In the genomic region with DNA sequence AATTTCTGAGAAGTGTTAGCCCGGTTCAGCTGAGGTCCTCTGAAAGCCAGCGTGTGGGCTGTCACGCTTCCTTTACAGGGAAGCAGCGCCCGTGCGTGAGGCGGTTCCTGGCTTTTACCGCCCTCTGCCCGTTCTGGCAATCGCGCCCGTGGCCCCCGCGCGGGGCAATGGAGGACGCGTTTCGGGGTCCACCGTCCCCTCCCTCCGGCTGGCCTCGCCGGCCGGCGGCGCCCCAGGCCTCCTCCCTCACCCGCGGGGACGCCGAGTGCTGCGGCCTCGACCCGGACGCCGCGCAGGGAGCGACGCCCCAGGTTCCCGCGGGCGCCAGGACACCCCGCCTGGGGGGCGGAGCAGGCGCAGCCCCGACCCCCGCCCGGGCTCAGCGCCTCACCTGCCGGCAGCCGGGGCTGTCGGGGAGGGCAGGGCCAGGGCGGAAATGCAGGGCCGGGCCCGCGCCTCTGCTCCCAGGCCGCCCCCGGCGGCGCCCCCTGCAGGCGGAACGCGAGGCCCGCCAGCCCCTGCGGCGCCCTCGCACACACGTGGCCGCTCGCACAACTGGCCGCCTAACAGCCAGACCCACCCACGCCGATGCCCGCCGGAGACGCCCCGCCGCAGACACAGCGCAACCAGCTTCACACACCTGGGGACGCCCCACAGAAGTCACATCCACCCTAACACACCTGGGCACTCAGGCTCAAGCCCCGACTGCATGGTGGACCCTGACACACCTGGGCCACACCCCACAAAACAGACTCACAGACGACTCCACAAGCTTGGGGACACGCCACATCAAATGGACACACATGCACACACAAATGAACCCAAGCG, we compare ENCODE assay signal across 8 cellular contexts. TPM values are rescaled to one million over a fixed set of nuclear protein-coding genes. Genes with fewer than 3 reads are reported as not detected.
DNase-seq lines count a peak whose midpoint lies in the region; ATAC-seq and TF ChIP-seq lines count a peak whose summit lies in the region.

A gene (minus strand): TSS at position 440 of the 828 bp plus-strand sequence. CDS start 56,198 bp downstream, outside the sequence.

- no peaks in the 10 kb centered on the region for H3K27me3 Mint-ChIP-seq in mesothelial cell of epicardium (ENCODE audit: low read depth)

- no peaks in the 10 kb centered on the region for H3K9me3 ChIP-seq in endocrine pancreas (ENCODE audit: control insufficient read depth, low read length)

- no peaks in the 10 kb centered on the region for H3K27me3 ChIP-seq in endocrine pancreas (ENCODE audit: control insufficient read depth, insufficient read depth, low read length)

- peaks cover 4% of the 10 kb centered on the region for H3K9me3 Mint-ChIP-seq in mesothelial cell of epicardium

- peak within 1 kb of the TSS; percentile 35 for H3K9ac ChIP-seq in endocrine pancreas (ENCODE audit: control insufficient read depth, insufficient read depth, low read length)

- H3K36me3 ChIP-seq in endocrine pancreas (ENCODE audit: control insufficient read depth, insufficient read depth, low read length): no peaks in the 10 kb centered on the region

- DNase-seq in Ammon's horn (ENCODE audit: low spot score) (peak; percentile 61), NCI-H510A (lab: John Stamatoyannopoulos, UW) (peak; percentile 32), mesothelial cell of epicardium (ENCODE audit: low spot score in 2 of 2, unreplicated experiment in 2 of 2) (peak; percentile 51 to 82)
- peak; percentile 93 for DNase-seq in activated CD8-positive, alpha-beta memory T cell treated with anti-CD3 and anti-CD28 coated beads for 24 hours
- DNase-seq in stimulated activated CD8-positive, alpha-beta memory T cell treated with anti-CD3 and anti-CD28 coated beads, Interleukin-2, amount 100 ng/mL, for 48 hours (ENCODE audit: low read depth in 2 of 2): peak; percentile 77 to 80

- peak within 1 kb of the TSS; percentile 70 for H3K4me3 Mint-ChIP-seq in mesothelial cell of epicardium

- H3K27ac Mint-ChIP-seq in mesothelial cell of epicardium: no peak within 1 kb of the TSS

- H3K4me1 Mint-ChIP-seq in mesothelial cell of epicardium: peaks cover 4% of the 10 kb centered on the region

- H3K4me3 ChIP-seq in endocrine pancreas (ENCODE audit: control insufficient read depth, insufficient read depth, low read length): no peak within 1 kb of the TSS

- TF ChIP-seq CTCF in mesothelial cell of epicardium (IDR thresholded peaks at IDR 0.05; ENCODE audit: unreplicated experiment): peak; percentile 53

- H3K4me1 ChIP-seq in endocrine pancreas (ENCODE audit: control insufficient read depth, insufficient read depth, low read length): no peaks in the 10 kb centered on the region

- ATAC-seq in GM18861 (IDR thresholded peaks at IDR 0.05; ENCODE audit: unreplicated experiment) (peak; percentile 95), HG03066 (IDR thresholded peaks at IDR 0.05; ENCODE audit: low read depth, unreplicated experiment) (peak; percentile 90)

- H3K36me3 Mint-ChIP-seq in mesothelial cell of epicardium: no peaks in the 10 kb centered on the region

RNA-seq across cellular contexts. Expression of the gene that starts here (rescaled TPM):
- total RNA-seq in mesothelial cell of epicardium: 6.3 to 7.5 TPM (median 6.6 TPM) in 3 replicates

Comparison
In these comparisons a context has a peak if more than half of its experiments do, and no peak if none do; other contexts are left out.
1. DNase-seq: peak in every context shown above with its lines; median percentile 93 in activated CD8-positive, alpha-beta memory T cell treated with anti-CD3 and anti-CD28 coated beads for 24 hours; 78 in stimulated activated CD8-positive, alpha-beta memory T cell treated with anti-CD3 and anti-CD28 coated beads, Interleukin-2, amount 100 ng/mL, for 48 hours; 66 in mesothelial cell of epicardium; 61 in Ammon's horn; 32 in NCI-H510A.